17 cellular contexts compared by ENCODE assay signal in genomic region chr5:13331585-13331984, GRCh38.
DNase-seq lines count a peak whose midpoint lies in the region; ATAC-seq, FAIRE-seq and TF ChIP-seq lines count a peak whose summit lies in the region.
"Had no signal": no experiment of that assay in that cellular context is flagged by ENCODE, and none has a peak within 500 bp of the region (broad histone marks: within the 10 kb centered on the region; RNA-seq: fewer than 3 reads in every experiment).

No MANE protein-coding gene starts in this region.

- H2AK5ac ChIP-seq in trophoblast cell (ENCODE audit: low read length): no peak overlapping the region

- no peaks in the 10 kb centered on the region for H3K36me3 ChIP-seq in kidney (ENCODE audit: control insufficient read depth in 1 of 2, insufficient read depth in 2 of 2, low read length in 2 of 2)
- H3K36me3 ChIP-seq in trophoblast cell (ENCODE audit: control insufficient read depth in 1 of 2, insufficient read depth in 2 of 2, low read length in 2 of 2): no peaks in the 10 kb centered on the region
- H3K36me3 ChIP-seq in testis (ENCODE audit: low read depth, missing control alignments): no peaks in the 10 kb centered on the region

- H3K4me3 ChIP-seq in kidney (ENCODE audit: low read length in 2 of 2) (no peak overlapping the region), trophoblast cell (ENCODE audit: low read depth, low read length) (no peak overlapping the region), testis (no peak overlapping the region)

- H3K79me2 ChIP-seq in trophoblast cell (ENCODE audit: control insufficient read depth, insufficient read depth, low read length, poor library complexity): no peaks in the 10 kb centered on the region

- no peak overlapping the region for H4K8ac ChIP-seq in trophoblast cell (ENCODE audit: low read depth, low read length)

- H2BK120ac ChIP-seq in trophoblast cell (ENCODE audit: insufficient read depth, low read length, poor library complexity): no peak overlapping the region

- no peak overlapping the region for H4K12ac ChIP-seq in trophoblast cell (ENCODE audit: low read depth, low read length)

- no peaks in the 10 kb centered on the region for H3K27me3 ChIP-seq in trophoblast cell (ENCODE audit: insufficient read depth, low read length)
- H3K27me3 ChIP-seq in testis: no peaks in the 10 kb centered on the region

- no peak overlapping the region for H3K18ac ChIP-seq in trophoblast cell (ENCODE audit: low read length)

- FAIRE-seq in HTR-8/SVneo (lab: Jason Lieb, UNC) (peak; percentile 73), kidney (lab: Jason Lieb, UNC) (no peak)
- FAIRE-seq: D721Med, GM19239 had no signal

- no peak for TF ChIP-seq CTCF in kidney (IDR thresholded peaks at IDR 0.05; ENCODE audit: borderline replicate concordance, extremely low read depth, insufficient read depth)
- no peak for TF ChIP-seq CTCF in testis (IDR thresholded peaks at IDR 0.05)

- no peak overlapping the region for H4K91ac ChIP-seq in trophoblast cell (ENCODE audit: low read depth, low read length)

- WGBS in trophoblast cell (ENCODE audit: extremely low coverage, insufficient coverage, insufficient read length): no CpG with 5 or more reads among the region's 6 CpGs
- 81 to 86% methylated on average over 3 to 6 of the region's 6 CpGs for WGBS in testis, 2 donors

- no peak overlapping the region for H2AFZ ChIP-seq in trophoblast cell (ENCODE audit: insufficient read depth, low read length, poor library complexity)

- peak overlapping the region; percentile 41 for H3K23ac ChIP-seq in trophoblast cell (ENCODE audit: low read length)

- H3K79me1 ChIP-seq in trophoblast cell (ENCODE audit: low read length): no peaks in the 10 kb centered on the region

- no peaks in the 10 kb centered on the region for H3K9me3 ChIP-seq in kidney (ENCODE audit: control insufficient read depth in 1 of 2, low read length in 2 of 2)
- H3K9me3 ChIP-seq in trophoblast cell (ENCODE audit: insufficient read depth, low read depth, low read length): no peaks in the 10 kb centered on the region
- no peaks in the 10 kb centered on the region for H3K9me3 ChIP-seq in testis

- H3K4me1 ChIP-seq in kidney (ENCODE audit: control insufficient read depth in 1 of 2, insufficient read depth in 1 of 2, low read depth in 1 of 2, low read length in 2 of 2) (no peaks in the 10 kb centered on the region), trophoblast cell (ENCODE audit: control insufficient read depth in 1 of 2, insufficient read depth in 2 of 2, low read length in 2 of 2) (no peaks in the 10 kb centered on the region), testis (no peaks in the 10 kb centered on the region)

- no peak overlapping the region for H3K4me2 ChIP-seq in trophoblast cell (ENCODE audit: low read length)

- H3K27ac ChIP-seq in kidney (ENCODE audit: low read depth in 2 of 2, low read length in 2 of 2) (no peak overlapping the region), trophoblast cell (ENCODE audit: low read depth, low read length) (no peak overlapping the region), testis (no peak overlapping the region)
- H3K27ac ChIP-seq: 22Rv1 had no signal

- ATAC-seq in GM21390 (IDR thresholded peaks at IDR 0.05; ENCODE audit: unreplicated experiment): no peak
- ATAC-seq: CD8-positive, alpha-beta T cell had no signal

- H3K14ac ChIP-seq in trophoblast cell (ENCODE audit: low read length): no peak overlapping the region

- H3K9ac ChIP-seq in kidney (ENCODE audit: low read length in 2 of 2) (no peak overlapping the region), trophoblast cell (ENCODE audit: low read length) (no peak overlapping the region)

- intact Hi-C loops in kidney (cut with DNase I) (no loop called here), testis (cut with DNase I; ENCODE audit: low total_unique reads) (no loop called here)

- no peak overlapping the region for H2BK5ac ChIP-seq in trophoblast cell (ENCODE audit: low read depth, low read length, poor library complexity)

- H2BK12ac ChIP-seq in trophoblast cell (ENCODE audit: low read length): no peak overlapping the region

- TF ChIP-seq POLR2A in testis (IDR thresholded peaks at IDR 0.05): no peak

- DNase-seq in DMS53 (lab: John Stamatoyannopoulos, UW) (peak; percentile 12), DMS53 treated with DMSO at 0.1 percent for 48 hours (lab: John Stamatoyannopoulos, UW; ENCODE audit: unreplicated experiment) (no peak), HTR-8/SVneo (ENCODE audit: insufficient read length, low spot score) (no peak), kidney (peak; percentile 44), trophoblast cell (no peak), testis (no peak)
- DNase-seq in activated CD4-positive, CD25-positive, alpha-beta regulatory T cell treated with anti-CD3 and anti-CD28 coated beads, Interleukin-2, amount 50 U/mL, for 72 hours: no peak
- DNase-seq: CD8-positive, alpha-beta T cell; COR-L47; DMS153; GF-D8; HCEC 1CT; HFFc6 had no signal

- no peak overlapping the region for H3K4ac ChIP-seq in trophoblast cell (ENCODE audit: low read depth, low read length)

Comparison
In these comparisons a context has a peak if more than half of its experiments do, and no peak if none do; other contexts are left out.
1. DNase-seq: peak in DMS53 (single experiment) and kidney (single experiment); none in DMS53 treated with DMSO at 0.1 percent for 48 hours (single experiment), HTR-8/SVneo (single experiment), trophoblast cell (0 of 2), activated CD4-positive, CD25-positive, alpha-beta regulatory T cell treated with anti-CD3 and anti-CD28 coated beads, Interleukin-2, amount 50 U/mL, for 72 hours (single experiment) and testis (single experiment).